In genomic region chr1:176904057-176904815, GRCh38 we compare ENCODE assay signal across 19 cellular contexts.
DNase-seq lines count a peak whose midpoint lies in the region; ATAC-seq and TF ChIP-seq lines count a peak whose summit lies in the region.
"Had no signal": no experiment of that assay in that cellular context is flagged by ENCODE, and none has a peak within 500 bp of the region (broad histone marks: within the 10 kb centered on the region; RNA-seq: fewer than 3 reads in every experiment).

No MANE protein-coding gene starts in this region.

- H3K56ac ChIP-seq in mesendoderm (ENCODE audit: low read length) = peak overlapping the region; percentile 27

- no peak overlapping the region for H2BK5ac ChIP-seq in mesendoderm (ENCODE audit: low read length)

- H2BK120ac ChIP-seq in mesendoderm (ENCODE audit: low read depth, low read length) = no peak overlapping the region

- BruUV-seq in OCI-LY7 (replicated peaks; lab: Mats Ljungman, UMichigan) = no TSS peak

- no peak overlapping the region for H2AK5ac ChIP-seq in mesendoderm (ENCODE audit: low read length)

- H3K36me3 ChIP-seq in mesendoderm (ENCODE audit: control insufficient read depth, insufficient read depth, low read length) = no peaks in the 10 kb centered on the region
- H3K36me3 ChIP-seq in OCI-LY7 (ENCODE audit: insufficient read depth, low read length) = no peaks in the 10 kb centered on the region

- no peaks in the 10 kb centered on the region for H3K9me2 ChIP-seq in OCI-LY7 (ENCODE audit: insufficient read depth, low read length)

- no peak overlapping the region for H4K8ac ChIP-seq in mesendoderm (ENCODE audit: low read depth, low read length)

- no peak overlapping the region for H3K9ac ChIP-seq in mesendoderm (ENCODE audit: low read length)

- H3K27ac ChIP-seq in mesendoderm (ENCODE audit: low read depth, low read length) = no peak overlapping the region
- no peak overlapping the region for H3K27ac ChIP-seq in OCI-LY7 (ENCODE audit: low read depth, low read length, poor library complexity, severe bottlenecking)
- H3K27ac ChIP-seq: A549, C4-2B had no signal

- TF ChIP-seq CTCF in OCI-LY7 (conservative IDR thresholded peaks at IDR 0.05; ENCODE audit: low read length) = no peak

- DNase-seq in NCI-H82 (lab: John Stamatoyannopoulos, UW) (peak; percentile 46), NCI-H82 treated with DMSO at 0.1 percent for 48 hours (lab: John Stamatoyannopoulos, UW; ENCODE audit: unreplicated experiment) (no peak), cerebellum (ENCODE audit: low spot score) (peak; percentile 25), mesendoderm (peak; percentile 73), superior temporal gyrus (ENCODE audit: extremely low spot score) (peak; percentile 32), NCI-H510A (lab: John Stamatoyannopoulos, UW) (no peak), OCI-LY7 (ENCODE audit: low spot score) (no peak)
- DNase-seq: activated CD4-positive, alpha-beta T cell treated with anti-CD3 and anti-CD28 coated beads, Interleukin-2, amount 50 U/mL, for 1 hour; activated CD8-positive, alpha-beta memory T cell treated with anti-CD3 and anti-CD28 coated beads, Interleukin-2, amount 50 U/mL, for 4 hours; activated naive CD8-positive, alpha-beta T cell treated with anti-CD3 and anti-CD28 coated beads, Interleukin-2, amount 10 ng/mL, durations not matched to agents 7 days and 5 days; naive thymus-derived CD4-positive, alpha-beta T cell; NCI-H1417; NCI-H2107; small intestine; stimulated activated CD4-positive, alpha-beta T cell treated with anti-CD3 and anti-CD28 coated beads, Interleukin-4, amount 100 ng/mL, for 24 hours; T-helper 17 cell had no signal

- H2BK15ac ChIP-seq in mesendoderm (replicated peaks; ENCODE audit: low read depth) = no peak overlapping the region

- no peaks in the 10 kb centered on the region for H3K27me3 ChIP-seq in mesendoderm (ENCODE audit: insufficient read depth, low read length, poor library complexity)

- CTCF ChIA-PET in OCI-LY7 (lab: Charles Lee; ENCODE audit: unreplicated experiment) = no interaction called here

- POLR2A ChIA-PET in OCI-LY7 (lab: Charles Lee) = no interaction called here

- H3K4me3 ChIP-seq in mesendoderm (ENCODE audit: low read length) (no peak overlapping the region), OCI-LY7 (ENCODE audit: low read depth, low read length, poor library complexity, severe bottlenecking) (no peak overlapping the region)
- H3K4me3 ChIP-seq: A549 had no signal

- no peak overlapping the region for H2AFZ ChIP-seq in OCI-LY7 (ENCODE audit: low read length)

- WGBS in mesendoderm (ENCODE audit: extremely low coverage, insufficient coverage, low lambda C conversion rate) = no CpG with 5 or more reads among the region's 21 CpGs

- H3K4ac ChIP-seq in mesendoderm (ENCODE audit: low read depth, low read length) = no peak overlapping the region

- H4K20me1 ChIP-seq in OCI-LY7 (ENCODE audit: insufficient read depth, low read length) = no peaks in the 10 kb centered on the region

- no peak overlapping the region for H3K4me2 ChIP-seq in mesendoderm (ENCODE audit: low read length)
- no peak overlapping the region for H3K4me2 ChIP-seq in OCI-LY7 (ENCODE audit: low read length)
- H3K4me2 ChIP-seq: A549 had no signal

- H3K4me1 ChIP-seq in mesendoderm (ENCODE audit: control insufficient read depth, low read depth, low read length) (peaks cover 8% of the 10 kb centered on the region), OCI-LY7 (ENCODE audit: insufficient read depth, low read length, poor library complexity, severe bottlenecking) (no peaks in the 10 kb centered on the region)
- H3K4me1 ChIP-seq: A549 had no signal

- H4K5ac ChIP-seq in mesendoderm (ENCODE audit: low read length) = no peak overlapping the region

- intact Hi-C loops in OCI-LY7 (cut with micrococcal nuclease; ENCODE audit: unreplicated experiment) = no loop called here

- H3K79me2 ChIP-seq in mesendoderm (ENCODE audit: control insufficient read depth, insufficient read depth, low read length) = no peaks in the 10 kb centered on the region
- no peaks in the 10 kb centered on the region for H3K79me2 ChIP-seq in OCI-LY7 (ENCODE audit: insufficient read depth, low read depth, low read length)

- H3K23ac ChIP-seq in mesendoderm (ENCODE audit: low read length) = no peak overlapping the region

- H3K9me3 ChIP-seq in OCI-LY7 (ENCODE audit: low read length) = no peaks in the 10 kb centered on the region
- H3K9me3 ChIP-seq: A549 had no signal

- ATAC-seq in HG02885 (IDR thresholded peaks at IDR 0.05; ENCODE audit: poor library complexity, unreplicated experiment) = no peak
- ATAC-seq: A549; naive thymus-derived CD4-positive, alpha-beta T cell; T-helper 17 cell had no signal

- no peak overlapping the region for H3K18ac ChIP-seq in mesendoderm (ENCODE audit: low read length)

- no peaks in the 10 kb centered on the region for H3K79me1 ChIP-seq in mesendoderm (ENCODE audit: low read length)

Comparison
In these comparisons a context has a peak if more than half of its experiments do, and no peak if none do; other contexts are left out.
1. DNase-seq: peak in NCI-H82 (single experiment), cerebellum (single experiment), mesendoderm (single experiment) and superior temporal gyrus (single experiment); none in NCI-H82 treated with DMSO at 0.1 percent for 48 hours (single experiment), NCI-H510A (single experiment) and OCI-LY7 (single experiment).